8 cellular contexts compared by ENCODE assay signal in the genomic region with DNA sequence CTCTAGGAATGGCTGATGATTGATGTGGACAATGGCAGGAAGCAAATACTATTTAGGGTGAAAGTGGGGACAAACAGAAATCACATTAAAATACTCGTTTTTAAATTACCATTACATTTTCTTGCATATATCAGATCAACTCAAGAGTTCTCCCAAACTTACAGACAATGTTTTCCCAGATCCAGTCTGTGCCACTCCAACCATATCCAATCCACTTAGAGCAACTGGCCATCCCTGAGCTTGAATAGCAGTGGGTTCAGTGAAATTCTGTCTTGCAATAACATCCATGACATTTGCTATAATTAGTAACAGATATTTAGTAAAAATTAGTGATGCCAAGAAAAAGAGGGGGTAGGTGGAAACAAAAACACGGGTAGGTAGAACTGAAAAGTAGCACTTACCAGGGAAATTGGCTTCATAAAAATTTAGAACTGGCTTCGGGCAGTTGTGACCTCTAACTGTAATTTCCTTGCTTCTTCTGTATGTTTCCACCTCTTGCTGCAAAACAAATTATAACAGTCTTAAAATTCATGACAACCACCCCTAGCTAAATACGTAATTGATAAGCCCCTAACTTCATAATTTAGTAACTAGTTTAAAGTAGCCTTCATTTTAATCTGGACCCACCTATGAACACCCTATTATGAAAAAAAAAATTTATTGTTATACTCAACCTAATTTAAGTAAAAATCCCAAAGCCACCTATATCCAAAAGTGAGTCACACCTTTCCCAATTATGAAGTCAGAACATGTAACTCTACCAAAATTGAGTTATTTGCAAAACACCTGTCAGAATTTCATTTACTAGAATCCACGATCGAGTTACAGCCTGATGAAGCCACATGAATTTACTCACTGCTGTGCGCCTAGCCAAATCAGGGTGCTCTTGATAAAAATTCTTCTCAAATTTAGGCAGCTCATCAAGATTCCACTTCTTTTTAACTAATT. TPM values are rescaled to one million over a fixed set of nuclear protein-coding genes. Genes with fewer than 3 reads are reported as not detected.
A peak's percentile ranks its signal among the peaks of the same experiment; 100 is the strongest.
DNase-seq lines count a peak whose midpoint lies in the region; ATAC-seq and TF ChIP-seq lines count a peak whose summit lies in the region.

No MANE protein-coding gene starts in this region.

- peaks cover 7 to 57% of the 10 kb centered on the region in 2 donors for H3K36me3 ChIP-seq in gastrocnemius medialis

- peak in 1 of 2 donors; percentile 10 for TF ChIP-seq POLR2A in gastrocnemius medialis (IDR thresholded peaks at IDR 0.05)

- TF ChIP-seq CTCF in GM12875 (IDR thresholded peaks at IDR 0.05; ENCODE audit: borderline replicate concordance, insufficient read depth, low read depth, low read length) (no peak), gastrocnemius medialis (IDR thresholded peaks at IDR 0.05 in 4 of 5, conservative IDR thresholded peaks at IDR 0.05 in 1 of 5) (no peak)

- H3K4me1 ChIP-seq in gastrocnemius medialis: peaks cover 37 to 48% of the 10 kb centered on the region in 2 donors

- H3K27me3 ChIP-seq in gastrocnemius medialis: no peaks in the 10 kb centered on the region

- H3K9me3 ChIP-seq in T-helper 17 cell (ENCODE audit: control insufficient read depth, low read length, poor library complexity, severe bottlenecking) (no peaks in the 10 kb centered on the region), gastrocnemius medialis (no peaks in the 10 kb centered on the region)

- H3K4me3 ChIP-seq in GM12875 (ENCODE audit: low read depth, low read length) (peak overlapping the region; percentile 80), gastrocnemius medialis (peak overlapping the region; percentile 89 to 98 (median 96))

- H3K27me3 Mint-ChIP-seq in T-helper 17 cell: no peaks in the 10 kb centered on the region

- peak overlapping the region; percentile 99 for H3K4me3 Mint-ChIP-seq in T-helper 17 cell

- peaks cover 24% of the 10 kb centered on the region for H3K36me3 Mint-ChIP-seq in T-helper 17 cell (ENCODE audit: low read depth)

- DNase-seq in T-helper 17 cell: no peak
- DNase-seq in fibroblast of peridontal ligament (ENCODE audit: extremely low read depth): peak; percentile 28
- no peak for DNase-seq in gastrocnemius medialis
- no peak for DNase-seq in activated CD4-positive, CD25-positive, alpha-beta regulatory T cell (lab: John Stamatoyannopoulos, UW)
- no peak for DNase-seq in SHP77 treated with DMSO at 0.1 percent for 48 hours (lab: John Stamatoyannopoulos, UW)
- no peak for DNase-seq in midbrain (lab: John Stamatoyannopoulos, UW)

- intact Hi-C loops in gastrocnemius medialis (cut with DNase I; ENCODE audit: low total_unique reads): loop anchor here (10.0 kb wide), 1 partner anchor 679 kb away; a partner anchor contains a TSS

- H3K4me1 Mint-ChIP-seq in T-helper 17 cell: peaks cover 71% of the 10 kb centered on the region

- H3K27ac ChIP-seq in gastrocnemius medialis: peak overlapping the region; percentile 97 to 100 (median 99)

- in situ Hi-C loops in gastrocnemius medialis (cut with MboI; ENCODE audit: low sequenced_read_pairs in 4 of 4): loop anchor here in 2 of 4 donors (10.0 to 25.0 kb wide), 2 partner anchors 141 to 667 kb away; a partner anchor contains a TSS

- ATAC-seq in T-helper 17 cell (no peak), gastrocnemius medialis (no peak), GM18868 (IDR thresholded peaks at IDR 0.05; ENCODE audit: unreplicated experiment) (no peak)

- peak overlapping the region; percentile 100 for H3K27ac Mint-ChIP-seq in T-helper 17 cell

RNA-seq across cellular contexts. Expression of a gene that starts 2.0 kb away (rescaled TPM):
- total RNA-seq in T-helper 17 cell (1,000 to 10,000 TPM; 2,533 to 2,679 TPM), gastrocnemius medialis (100 to 1,000 TPM; 450 to 771 (median 541) TPM)

RNA-seq across cellular contexts. Expression of a gene that starts 2.7 kb away (rescaled TPM):
- total RNA-seq in T-helper 17 cell (100 to 1,000 TPM; 130 to 143 TPM), gastrocnemius medialis (10 to 100 TPM in 3 of 4 donors, 1 to 10 TPM in 1; 6.5 to 18.8 (median 17.7) TPM)

RNA-seq across cellular contexts. Expression of a gene that starts 7.2 kb away (rescaled TPM):
- 10 to 100 TPM; 37.1 to 39.0 TPM for total RNA-seq in T-helper 17 cell
- total RNA-seq in gastrocnemius medialis: 1 to 10 TPM; 1.4 to 5.6 (median 2.6) TPM

RNA-seq across cellular contexts. Expression of a gene that starts 55.2 kb away (rescaled TPM):
- total RNA-seq in T-helper 17 cell: 1 to 10 TPM; 1.0 to 1.4 TPM
- total RNA-seq in gastrocnemius medialis: 1 to 10 TPM in 2 of 4 donors, under 1 TPM in 1, not detected in 1; 0.76 to 3.3 (median 2.2) TPM

Comparison
In these comparisons a context has a peak if more than half of its experiments do, and no peak if none do; other contexts are left out.
1. RNA of a gene that starts 2.7 kb away (total RNA-seq): 130 to 143 TPM in T-helper 17 cell; 6.5 to 18.8 TPM in gastrocnemius medialis; every median in the first group is over 4 times any median in the second.
2. RNA of a gene that starts 7.2 kb away (total RNA-seq): 37.1 to 39.0 TPM in T-helper 17 cell; 1.4 to 5.6 TPM in gastrocnemius medialis; every median in the first group is over 4 times any median in the second.